Comparison of ENCODE assay signal across 8 cellular contexts in the genomic region with DNA sequence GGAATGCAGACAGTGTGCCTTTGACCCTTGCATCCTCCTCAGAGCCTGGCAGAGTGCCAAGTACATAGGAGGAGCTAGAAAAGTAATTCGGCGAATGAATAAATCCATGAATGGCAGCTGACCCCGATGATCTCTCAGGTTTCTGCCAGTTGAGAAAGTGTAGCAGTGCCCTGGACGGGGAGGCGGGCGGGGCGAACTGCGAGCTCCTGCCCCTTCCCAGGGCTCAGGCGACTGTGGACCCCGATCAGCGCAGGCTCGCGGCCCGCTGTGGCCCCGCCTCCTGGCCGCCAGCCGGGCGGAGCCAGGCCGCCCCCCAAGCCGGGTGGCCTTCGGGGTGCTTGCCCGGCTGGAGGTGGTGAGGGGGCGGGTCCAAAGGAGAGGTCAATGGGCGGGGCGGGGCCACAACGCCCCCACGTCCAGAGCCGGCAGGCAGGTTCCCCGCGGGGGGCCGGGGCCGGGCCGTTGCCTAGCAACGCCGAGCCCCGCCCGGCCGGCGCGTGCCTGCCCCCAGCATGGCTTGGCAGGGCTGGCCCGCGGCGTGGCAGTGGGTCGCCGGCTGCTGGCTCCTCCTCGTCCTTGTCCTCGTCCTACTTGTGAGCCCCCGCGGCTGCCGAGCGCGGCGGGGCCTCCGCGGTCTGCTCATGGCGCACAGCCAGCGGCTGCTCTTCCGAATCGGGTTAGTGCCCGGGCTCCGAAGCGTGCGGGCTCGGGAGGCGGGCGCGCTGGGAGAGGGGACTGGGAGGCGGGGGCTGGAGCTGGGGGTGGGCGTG. TPM values are rescaled to one million over a fixed set of nuclear protein-coding genes. Genes with fewer than 3 reads are reported as not detected.
DNase-seq lines count a peak whose midpoint lies in the region; ATAC-seq and TF ChIP-seq lines count a peak whose summit lies in the region.

No MANE protein-coding gene starts in this region.

- H3K4me1 Mint-ChIP-seq in activated T-helper 2 cell treated with anti-CD3 and anti-CD28 coated beads, Interferon-gamma antibody, Interleukin-2, Interleukin-4, amounts not matched to agents 10 μg/mL and 5 μg/mL and 100 μg/mL, durations not matched to agents 14 hours and 24 hours and 36 hours (ENCODE audit: low read depth) = peaks cover 11% of the 10 kb centered on the region
- H3K4me1 Mint-ChIP-seq in nephron progenitor cell = peaks cover 55% of the 10 kb centered on the region

- H3K4me1 ChIP-seq in HUES6 (ENCODE audit: control insufficient read depth, insufficient read depth, low read length) (peaks cover 30% of the 10 kb centered on the region), PC-9 (replicated peaks; ENCODE audit: insufficient read depth) (peaks cover 48% of the 10 kb centered on the region), stomach smooth muscle (ENCODE audit: control insufficient read depth, insufficient read depth, low read length) (peaks cover 20% of the 10 kb centered on the region)

- no peaks in the 10 kb centered on the region for H3K9me2 ChIP-seq in PC-9 (ENCODE audit: insufficient read depth)

- peak overlapping the region; percentile 84 for H3K4me3 ChIP-seq in HUES6 (ENCODE audit: low read depth, low read length)
- H3K4me3 ChIP-seq in PC-9 = peak overlapping the region; percentile 66
- peak overlapping the region; percentile 68 to 78 for H3K4me3 ChIP-seq in stomach smooth muscle (ENCODE audit: low read length in 2 of 2)

- intact Hi-C loops in PC-9 (cut with micrococcal nuclease; ENCODE audit: unreplicated experiment) = loop anchor here (1.0 to 2.0 kb wide), 4 partner anchors 22 to 74 kb away; no protein-coding TSS in a partner anchor
- intact Hi-C loops in activated T-helper 2 cell treated with anti-CD3 and anti-CD28 coated beads, Interferon-gamma antibody, Interleukin-2, Interleukin-4, amounts not matched to agents 10 μg/mL and 5 μg/mL and 100 μg/mL, durations not matched to agents 14 hours and 24 hours and 36 hours (cut with micrococcal nuclease) = loop anchor here (5.0 kb wide), 1 partner anchor 44 kb away; no protein-coding TSS in a partner anchor

- TF ChIP-seq CTCF in PC-9 (conservative IDR thresholded peaks at IDR 0.05) (no peak), nephron progenitor cell (IDR thresholded peaks at IDR 0.05) (no peak)

- H3K36me3 ChIP-seq in HUES6 (ENCODE audit: control insufficient read depth, insufficient read depth, low read length) (no peaks in the 10 kb centered on the region), PC-9 (ENCODE audit: low read depth) (no peaks in the 10 kb centered on the region), stomach smooth muscle (ENCODE audit: control insufficient read depth in 2 of 2, insufficient read depth in 2 of 2, low read length in 2 of 2) (no peaks in the 10 kb centered on the region)

- no peaks in the 10 kb centered on the region for H3K9me3 ChIP-seq in HUES6 (ENCODE audit: control insufficient read depth, insufficient read depth, low read depth, low read length)
- no peaks in the 10 kb centered on the region for H3K9me3 ChIP-seq in PC-9 (ENCODE audit: insufficient read depth, low read depth)
- no peaks in the 10 kb centered on the region for H3K9me3 ChIP-seq in stomach smooth muscle (ENCODE audit: control insufficient read depth in 2 of 2, low read length in 2 of 2)

- POLR2A ChIA-PET in PC-9 (lab: Charles Lee; ENCODE audit: unreplicated experiment) = interaction anchor here (0.6 to 1.7 kb wide), 14 partner anchors 10 to 1218 kb away, joined by 3 to 30 read pairs (median 5); a partner anchor contains a TSS

- no peak overlapping the region for H3K27ac Mint-ChIP-seq in activated T-helper 2 cell treated with anti-CD3 and anti-CD28 coated beads, Interferon-gamma antibody, Interleukin-2, Interleukin-4, amounts not matched to agents 10 μg/mL and 5 μg/mL and 100 μg/mL, durations not matched to agents 14 hours and 24 hours and 36 hours
- peak overlapping the region; percentile 99 for H3K27ac Mint-ChIP-seq in nephron progenitor cell

- no peaks in the 10 kb centered on the region for H4K20me1 ChIP-seq in PC-9 (ENCODE audit: insufficient read depth)

- H3K27me3 Mint-ChIP-seq in activated T-helper 2 cell treated with anti-CD3 and anti-CD28 coated beads, Interferon-gamma antibody, Interleukin-2, Interleukin-4, amounts not matched to agents 10 μg/mL and 5 μg/mL and 100 μg/mL, durations not matched to agents 14 hours and 24 hours and 36 hours (ENCODE audit: low read depth) = peaks cover 28% of the 10 kb centered on the region
- peaks cover 7% of the 10 kb centered on the region for H3K27me3 Mint-ChIP-seq in nephron progenitor cell (ENCODE audit: low read depth, poor library complexity)

- BruUV-seq in PC-9 (replicated peaks; lab: Mats Ljungman, UMichigan) = no TSS peak

- DNase-seq in D341Med (ENCODE audit: low spot score) (peak; percentile 90), PC-9 (peak; percentile 94 to 97), fibroblast of the conjunctiva (ENCODE audit: low read depth) (peak; percentile 57), nephron progenitor cell (peak; percentile 87)
- peak; percentile 19 for DNase-seq in activated T-helper 2 cell treated with anti-CD3 and anti-CD28 coated beads, Interferon-gamma antibody, Interleukin-2, Interleukin-4, amounts not matched to agents 10 μg/mL and 5 μg/mL and 100 μg/mL, durations not matched to agents 14 hours and 24 hours and 36 hours (ENCODE audit: low spot score)

- 0 out of 2 replicates have a peak overlapping the region, but pooled peaks have one; percentile 70 for H2AFZ ChIP-seq in PC-9

- CTCF ChIA-PET in PC-9 (lab: Charles Lee) = interaction anchor here (0.6 to 2.5 kb wide), 4 partner anchors 19 to 50 kb away, joined by 4 to 19 read pairs (median 6); no protein-coding TSS in a partner anchor

- ATAC-seq in GM21423 (IDR thresholded peaks at IDR 0.05; ENCODE audit: unreplicated experiment) = peak; percentile 67

- H3K36me3 Mint-ChIP-seq in activated T-helper 2 cell treated with anti-CD3 and anti-CD28 coated beads, Interferon-gamma antibody, Interleukin-2, Interleukin-4, amounts not matched to agents 10 μg/mL and 5 μg/mL and 100 μg/mL, durations not matched to agents 14 hours and 24 hours and 36 hours (ENCODE audit: low read depth) = no peaks in the 10 kb centered on the region
- no peaks in the 10 kb centered on the region for H3K36me3 Mint-ChIP-seq in nephron progenitor cell (ENCODE audit: low read depth)

- peak overlapping the region; percentile 82 for H3K4me3 Mint-ChIP-seq in activated T-helper 2 cell treated with anti-CD3 and anti-CD28 coated beads, Interferon-gamma antibody, Interleukin-2, Interleukin-4, amounts not matched to agents 10 μg/mL and 5 μg/mL and 100 μg/mL, durations not matched to agents 14 hours and 24 hours and 36 hours (ENCODE audit: low read depth)
- H3K4me3 Mint-ChIP-seq in nephron progenitor cell = peak overlapping the region; percentile 99

- H3K9me3 Mint-ChIP-seq in activated T-helper 2 cell treated with anti-CD3 and anti-CD28 coated beads, Interferon-gamma antibody, Interleukin-2, Interleukin-4, amounts not matched to agents 10 μg/mL and 5 μg/mL and 100 μg/mL, durations not matched to agents 14 hours and 24 hours and 36 hours = no peaks in the 10 kb centered on the region
- no peaks in the 10 kb centered on the region for H3K9me3 Mint-ChIP-seq in nephron progenitor cell

- H3K27me3 ChIP-seq in HUES6 (ENCODE audit: control insufficient read depth, insufficient read depth, low read length) (no peaks in the 10 kb centered on the region), PC-9 (ENCODE audit: insufficient read depth, low read depth) (no peaks in the 10 kb centered on the region), stomach smooth muscle (ENCODE audit: control insufficient read depth in 1 of 2, insufficient read depth in 2 of 2, low read length in 2 of 2) (no peaks in the 10 kb centered on the region)

- peak overlapping the region; percentile 43; the same call in 1 of the 2 replicates for H3K27ac ChIP-seq in HUES6 (ENCODE audit: low read depth, low read length)
- H3K27ac ChIP-seq in PC-9 = peak overlapping the region; percentile 88
- no peak overlapping the region for H3K27ac ChIP-seq in stomach smooth muscle (ENCODE audit: low read length)

- H3K9ac ChIP-seq in HUES6 (ENCODE audit: low read length) (peak overlapping the region; percentile 42), stomach smooth muscle (ENCODE audit: low read length in 2 of 2) (peak overlapping the region in 1 of 2 donors; percentile 66)

- H3K4me2 ChIP-seq in PC-9 = peak overlapping the region; percentile 88

- peaks cover 25% of the 10 kb centered on the region for H3K79me2 ChIP-seq in PC-9 (ENCODE audit: low read depth)

- H3F3A ChIP-seq in PC-9 (ENCODE audit: insufficient read depth, low read depth) = peaks cover 27% of the 10 kb centered on the region

RNA-seq across cellular contexts. Expression of a gene that starts 30.6 kb away (rescaled TPM):
- 172 and 187 TPM in 2 replicates for total RNA-seq in PC-9 (2021)
- total RNA-seq in activated T-helper 2 cell treated with anti-CD3 and anti-CD28 coated beads, Interferon-gamma antibody, Interleukin-2, Interleukin-4, amounts not matched to agents 10 μg/mL and 5 μg/mL and 100 μg/mL, durations not matched to agents 14 hours and 24 hours and 36 hours = 69.6 and 73.7 TPM in 2 replicates

RNA-seq across cellular contexts. Expression of a gene that starts 33.7 kb away (rescaled TPM):
- total RNA-seq in PC-9 (2021) = 1.1 and 2.4 TPM in 2 replicates
- not detected in 2 replicates for total RNA-seq in activated T-helper 2 cell treated with anti-CD3 and anti-CD28 coated beads, Interferon-gamma antibody, Interleukin-2, Interleukin-4, amounts not matched to agents 10 μg/mL and 5 μg/mL and 100 μg/mL, durations not matched to agents 14 hours and 24 hours and 36 hours

RNA-seq across cellular contexts. Expression of a gene that starts 52.6 kb away (rescaled TPM):
- 94.7 and 102 TPM in 2 replicates for total RNA-seq in PC-9 (2021)
- total RNA-seq in activated T-helper 2 cell treated with anti-CD3 and anti-CD28 coated beads, Interferon-gamma antibody, Interleukin-2, Interleukin-4, amounts not matched to agents 10 μg/mL and 5 μg/mL and 100 μg/mL, durations not matched to agents 14 hours and 24 hours and 36 hours = 19.9 and 20.8 TPM in 2 replicates

RNA-seq across cellular contexts. Expression of a gene that starts 53.0 kb away (rescaled TPM):
- 126 and 165 TPM in 2 replicates for total RNA-seq in PC-9 (2021)
- 82.4 and 82.9 TPM in 2 replicates for total RNA-seq in activated T-helper 2 cell treated with anti-CD3 and anti-CD28 coated beads, Interferon-gamma antibody, Interleukin-2, Interleukin-4, amounts not matched to agents 10 μg/mL and 5 μg/mL and 100 μg/mL, durations not matched to agents 14 hours and 24 hours and 36 hours

RNA-seq across cellular contexts. Expression of a gene that starts 59.1 kb away (rescaled TPM):
- 0.35 and 0.44 TPM in 2 replicates for total RNA-seq in PC-9 (2021)
- total RNA-seq in activated T-helper 2 cell treated with anti-CD3 and anti-CD28 coated beads, Interferon-gamma antibody, Interleukin-2, Interleukin-4, amounts not matched to agents 10 μg/mL and 5 μg/mL and 100 μg/mL, durations not matched to agents 14 hours and 24 hours and 36 hours = 0.18 and 0.21 TPM in 2 replicates

Comparison
In these comparisons a context has a peak if more than half of its experiments do, and no peak if none do; other contexts are left out.
1. DNase-seq: peak in every context shown above with its lines; median percentile 96 in PC-9; 90 in D341Med; 87 in nephron progenitor cell; 57 in fibroblast of the conjunctiva; 19 in activated T-helper 2 cell treated with anti-CD3 and anti-CD28 coated beads, Interferon-gamma antibody, Interleukin-2, Interleukin-4, amounts not matched to agents 10 μg/mL and 5 μg/mL and 100 μg/mL, durations not matched to agents 14 hours and 24 hours and 36 hours.